In the genomic region with DNA sequence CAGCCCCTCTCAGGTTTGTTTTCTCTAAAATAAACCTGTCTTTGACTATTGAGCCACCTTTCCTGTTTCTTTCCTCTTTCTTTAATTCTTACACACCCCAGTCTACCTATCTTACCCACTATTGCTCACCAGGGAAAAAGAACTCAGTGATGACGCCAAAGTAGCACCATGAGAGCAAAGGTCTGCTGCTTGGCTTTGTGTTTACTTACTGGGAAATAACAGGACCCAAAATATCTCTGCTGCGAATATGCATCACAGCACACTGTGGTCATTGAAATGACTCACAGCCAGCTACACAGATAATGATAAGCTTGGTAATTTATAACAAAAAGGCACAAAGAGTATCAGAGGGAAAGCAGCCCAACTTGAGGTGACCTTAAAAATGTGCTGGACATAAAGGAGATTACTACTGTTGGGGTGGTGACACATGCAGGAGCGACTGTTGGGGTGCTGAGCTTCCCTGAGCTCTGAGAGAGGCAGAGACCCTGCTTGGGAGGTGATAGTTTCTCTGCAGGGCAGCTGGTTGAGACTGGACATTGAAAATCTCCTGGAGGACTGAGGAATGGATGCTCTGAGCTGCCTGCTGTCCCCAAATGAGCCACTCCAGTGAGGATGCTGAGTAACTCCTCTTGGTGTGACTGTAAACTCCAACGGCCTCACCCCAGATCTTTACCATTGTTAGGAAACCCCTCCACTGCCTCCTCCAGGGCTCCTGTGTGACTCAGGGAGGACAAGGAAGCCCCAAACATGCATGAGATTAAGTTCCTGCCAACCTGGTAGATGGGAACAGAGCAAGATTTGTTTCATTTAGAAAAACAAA, we compare ENCODE assay signal across 9 cellular contexts. TPM values are rescaled to one million over a fixed set of nuclear protein-coding genes. Genes with fewer than 3 reads are reported as not detected.
DNase-seq lines count a peak whose midpoint lies in the region; ATAC-seq, FAIRE-seq and TF ChIP-seq lines count a peak whose summit lies in the region.
"Had no signal": no experiment of that assay in that cellular context is flagged by ENCODE, and none has a peak within 500 bp of the region (broad histone marks: within the 10 kb centered on the region; RNA-seq: fewer than 3 reads in every experiment).

No MANE protein-coding gene starts in this region.

- H3K4me2 ChIP-seq in A549: peak overlapping the region; percentile 75

- H3K9me3 Mint-ChIP-seq in effector memory CD8-positive, alpha-beta T cell: no peaks in the 10 kb centered on the region

- no peak for TF ChIP-seq CTCF in A549 (IDR thresholded peaks at IDR 0.05)

- DNase-seq in A549 (ENCODE audit: low read depth in 1 of 2, low spot score in 1 of 2): peak; percentile 67 to 87
- DNase-seq in erythroblast (lab: John Stamatoyannopoulos, UW): peak; percentile 61 to 83
- peak; percentile 72 for DNase-seq in stromal cell of bone marrow (ENCODE audit: low read depth)
- DNase-seq in UCSD-AML1 (lab: John Stamatoyannopoulos, UW; ENCODE audit: unreplicated experiment): no peak
- DNase-seq in globus pallidus (ENCODE audit: low spot score): no peak
- no peak for DNase-seq in effector memory CD8-positive, alpha-beta T cell

- no peak overlapping the region for H3K4me3 Mint-ChIP-seq in effector memory CD8-positive, alpha-beta T cell

- H3K36me3 Mint-ChIP-seq in effector memory CD8-positive, alpha-beta T cell (ENCODE audit: insufficient read depth): no peaks in the 10 kb centered on the region

- no peaks in the 10 kb centered on the region for H3K4me1 Mint-ChIP-seq in effector memory CD8-positive, alpha-beta T cell (ENCODE audit: low read depth in 2 of 2)

- POLR2A ChIA-PET in A549 (lab: Yijun Ruan, JAX): interaction anchor here (1.0 to 2.1 kb wide), 3 partner anchors 14 to 26 kb away, joined by 3 to 16 read pairs (median 3); a partner anchor contains a TSS

- peaks cover 52% of the 10 kb centered on the region for H3K4me1 ChIP-seq in A549

- TF ChIP-seq EP300 in A549 (IDR thresholded peaks at IDR 0.05): no peak

- TF ChIP-seq RAD21 in A549 (conservative IDR thresholded peaks at IDR 0.05 in 1 of 2, IDR thresholded peaks at IDR 0.05 in 1 of 2): no peak

- 3% methylated on average over 4 of the region's 4 CpGs for WGBS in A549 (ENCODE audit: missing lambda C conversion rate)

- CTCF ChIA-PET in A549 (lab: Yijun Ruan, JAX): interaction anchor here (0.8 to 1.4 kb wide), 2 partner anchors 19 to 36 kb away, joined by 3 read pairs; no protein-coding TSS in a partner anchor

- H3K4me3 ChIP-seq in A549: no peak overlapping the region

- no peaks in the 10 kb centered on the region for H3K9me3 ChIP-seq in A549

- H3K27me3 Mint-ChIP-seq in effector memory CD8-positive, alpha-beta T cell: peaks cover 0 to 11% of the 10 kb centered on the region in 2 donors

- FAIRE-seq in A549 (lab: Jason Lieb, UNC): no peak
- FAIRE-seq: G401.6 had no signal

- ATAC-seq in A549 (peak; percentile 93 to 94), GM19397 (IDR thresholded peaks at IDR 0.05; ENCODE audit: unreplicated experiment) (peak; percentile 72), HG03558 (IDR thresholded peaks at IDR 0.05; ENCODE audit: extremely low read depth, unreplicated experiment) (peak; percentile 52)
- ATAC-seq in effector memory CD8-positive, alpha-beta T cell (replicated peaks): no peak

- TF ChIP-seq POLR2A in A549 (IDR thresholded peaks at IDR 0.05; ENCODE audit: low read length) (no peak), erythroblast (IDR thresholded peaks at IDR 0.05; ENCODE audit: low read length) (peak; percentile 68)

- peak overlapping the region; percentile 93 to 94 for H3K27ac ChIP-seq in A549

- no peak overlapping the region for H3K27ac Mint-ChIP-seq in effector memory CD8-positive, alpha-beta T cell

TF ChIP-seq in A549, 52 proteins besides CTCF, POLR2A, EP300 and RAD21 (continues in another document):
- TF ChIP-seq JUN (IDR thresholded peaks at IDR 0.05): peak; percentile 33 to 39; a peak in 1 of 5 replicates
- no peak; the same call in 2 of the 3 replicates for TF ChIP-seq SMC3 (IDR thresholded peaks at IDR 0.05)
- TF ChIP-seq, protein P1, sequence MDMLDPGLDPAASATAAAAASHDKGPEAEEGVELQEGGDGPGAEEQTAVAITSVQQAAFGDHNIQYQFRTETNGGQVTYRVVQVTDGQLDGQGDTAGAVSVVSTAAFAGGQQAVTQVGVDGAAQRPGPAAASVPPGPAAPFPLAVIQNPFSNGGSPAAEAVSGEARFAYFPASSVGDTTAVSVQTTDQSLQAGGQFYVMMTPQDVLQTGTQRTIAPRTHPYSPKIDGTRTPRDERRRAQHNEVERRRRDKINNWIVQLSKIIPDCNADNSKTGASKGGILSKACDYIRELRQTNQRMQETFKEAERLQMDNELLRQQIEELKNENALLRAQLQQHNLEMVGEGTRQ (IDR thresholded peaks at IDR 0.05): no peak
- no peak for TF ChIP-seq TP53 (CRISPR knock-in tag; IDR thresholded peaks at IDR 0.05)
- TF ChIP-seq BHLHE40 (IDR thresholded peaks at IDR 0.05; ENCODE audit: low read depth, low read length): no peak
- TF ChIP-seq, protein P2, sequence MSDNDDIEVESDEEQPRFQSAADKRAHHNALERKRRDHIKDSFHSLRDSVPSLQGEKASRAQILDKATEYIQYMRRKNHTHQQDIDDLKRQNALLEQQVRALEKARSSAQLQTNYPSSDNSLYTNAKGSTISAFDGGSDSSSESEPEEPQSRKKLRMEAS (IDR thresholded peaks at IDR 0.05): peak; percentile 42; the same call in 1 of the 2 replicates
- no peak for TF ChIP-seq ZC3H11A (IDR thresholded peaks at IDR 0.05)
- TF ChIP-seq FOSL2 (IDR thresholded peaks at IDR 0.05): peak; percentile 55
- peak; percentile 81 for TF ChIP-seq FOSL2 (CRISPR knock-in tag; IDR thresholded peaks at IDR 0.05)
- no peak for TF ChIP-seq CBX8 (IDR thresholded peaks at IDR 0.05)
- no peak for TF ChIP-seq SREBF2 (IDR thresholded peaks at IDR 0.05)
- TF ChIP-seq TFCP2L1 (CRISPR knock-in tag; IDR thresholded peaks at IDR 0.05): no peak
- TF ChIP-seq CBX2 (IDR thresholded peaks at IDR 0.05; ENCODE audit: borderline replicate concordance, low read depth): no peak
- TF ChIP-seq ZFP36 (IDR thresholded peaks at IDR 0.05; ENCODE audit: borderline replicate concordance, partially characterized antibody): no peak
- TF ChIP-seq POLR2AphosphoS2 (conservative IDR thresholded peaks at IDR 0.05; ENCODE audit: low read length): no peak
- no peak for TF ChIP-seq NR3C1 (IDR thresholded peaks at IDR 0.05)
- no peak for TF ChIP-seq HOXB13 (CRISPR knock-in tag; IDR thresholded peaks at IDR 0.05; ENCODE audit: low read depth)
- no peak for TF ChIP-seq CHD2 (IDR thresholded peaks at IDR 0.05; ENCODE audit: low read length, partially characterized antibody)
- TF ChIP-seq RFX5 (IDR thresholded peaks at IDR 0.05): no peak
- TF ChIP-seq HOXA7 (CRISPR knock-in tag; IDR thresholded peaks at IDR 0.05): no peak
- TF ChIP-seq, protein P3, sequence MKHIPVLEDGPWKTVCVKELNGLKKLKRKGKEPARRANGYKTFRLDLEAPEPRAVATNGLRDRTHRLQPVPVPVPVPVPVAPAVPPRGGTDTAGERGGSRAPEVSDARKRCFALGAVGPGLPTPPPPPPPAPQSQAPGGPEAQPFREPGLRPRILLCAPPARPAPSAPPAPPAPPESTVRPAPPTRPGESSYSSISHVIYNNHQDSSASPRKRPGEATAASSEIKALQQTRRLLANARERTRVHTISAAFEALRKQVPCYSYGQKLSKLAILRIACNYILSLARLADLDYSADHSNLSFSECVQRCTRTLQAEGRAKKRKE (CRISPR knock-in tag; IDR thresholded peaks at IDR 0.05; ENCODE audit: low read depth): no peak
- no peak for TF ChIP-seq KDM1A (IDR thresholded peaks at IDR 0.05; ENCODE audit: low read depth)
- TF ChIP-seq FOXS1 (CRISPR knock-in tag; IDR thresholded peaks at IDR 0.05): no peak
- TF ChIP-seq, protein P4, sequence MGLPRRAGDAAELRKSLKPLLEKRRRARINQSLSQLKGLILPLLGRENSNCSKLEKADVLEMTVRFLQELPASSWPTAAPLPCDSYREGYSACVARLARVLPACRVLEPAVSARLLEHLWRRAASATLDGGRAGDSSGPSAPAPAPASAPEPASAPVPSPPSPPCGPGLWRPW (IDR thresholded peaks at IDR 0.05): no peak
- no peak for TF ChIP-seq NFE2L2 (conservative IDR thresholded peaks at IDR 0.05; ENCODE audit: low read length)
- TF ChIP-seq, protein P5, sequence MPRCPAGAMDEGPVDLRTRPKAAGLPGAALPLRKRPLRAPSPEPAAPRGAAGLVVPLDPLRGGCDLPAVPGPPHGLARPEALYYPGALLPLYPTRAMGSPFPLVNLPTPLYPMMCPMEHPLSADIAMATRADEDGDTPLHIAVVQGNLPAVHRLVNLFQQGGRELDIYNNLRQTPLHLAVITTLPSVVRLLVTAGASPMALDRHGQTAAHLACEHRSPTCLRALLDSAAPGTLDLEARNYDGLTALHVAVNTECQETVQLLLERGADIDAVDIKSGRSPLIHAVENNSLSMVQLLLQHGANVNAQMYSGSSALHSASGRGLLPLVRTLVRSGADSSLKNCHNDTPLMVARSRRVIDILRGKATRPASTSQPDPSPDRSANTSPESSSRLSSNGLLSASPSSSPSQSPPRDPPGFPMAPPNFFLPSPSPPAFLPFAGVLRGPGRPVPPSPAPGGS (IDR thresholded peaks at IDR 0.05): no peak

RNA-seq across cellular contexts. Expression of a gene that starts 14.5 kb away (rescaled TPM):
- 0.62 and 0.82 TPM in 2 replicates for polyA plus RNA-seq in A549 (2011; rRNA removed)
- polyA plus RNA-seq in A549 (2012; cell fraction: cytosol; rRNA removed): 0.53 and 0.56 TPM in 2 replicates
- polyA plus RNA-seq in A549 (2012; cell fraction: nucleus; rRNA removed): 2.4 and 2.8 TPM in 2 replicates
- polyA plus RNA-seq in A549 (2017; fragmentation: RNase III; extraction: RNeasy Plus Mini Kit Qiagen cat#74134 plus additional on column Dnase treatment): 0.81 to 1.4 TPM (median 1.1 TPM) in 3 replicates
- polyA minus RNA-seq in A549 (2011; rRNA and poly(A)+ RNA removed): 1.2 and 1.7 TPM in 2 replicates

RNA-seq across cellular contexts. Expression of a gene that starts 25.9 kb away (rescaled TPM):
- polyA plus RNA-seq in A549 (2011; rRNA removed): 38.2 and 49.7 TPM in 2 replicates
- 12.4 and 13.5 TPM in 2 replicates for polyA plus RNA-seq in A549 (2012; cell fraction: cytosol; rRNA removed)
- polyA plus RNA-seq in A549 (2012; cell fraction: nucleus; rRNA removed): 12.8 and 17.9 TPM in 2 replicates
- polyA plus RNA-seq in A549 (2017; fragmentation: RNase III; extraction: RNeasy Plus Mini Kit Qiagen cat#74134 plus additional on column Dnase treatment): 26.4 to 32.7 TPM (median 31.4 TPM) in 3 replicates
- 8.2 and 9.5 TPM in 2 replicates for polyA minus RNA-seq in A549 (2011; rRNA and poly(A)+ RNA removed)

RNA-seq across cellular contexts. Expression of a gene that starts 26.1 kb away (rescaled TPM):
- polyA plus RNA-seq in A549 (2011; rRNA removed) (17.1 and 20.3 TPM in 2 replicates), A549 (2017; fragmentation: RNase III; extraction: RNeasy Plus Mini Kit Qiagen cat#74134 plus additional on column Dnase treatment) (15.0 to 16.8 TPM (median 15.1 TPM) in 3 replicates)
- 19.0 and 19.7 TPM in 2 replicates for polyA plus RNA-seq in A549 (2012; cell fraction: cytosol; rRNA removed)
- polyA plus RNA-seq in A549 (2012; cell fraction: nucleus; rRNA removed): 78.1 and 111 TPM in 2 replicates
- 38.7 and 44.4 TPM in 2 replicates for polyA minus RNA-seq in A549 (2011; rRNA and poly(A)+ RNA removed)

Comparison
In these comparisons a context has a peak if more than half of its experiments do, and no peak if none do; other contexts are left out.
1. DNase-seq: peak in A549 (2 of 2), erythroblast (2 of 2) and stromal cell of bone marrow (single experiment); none in UCSD-AML1 (single experiment), globus pallidus (single experiment) and effector memory CD8-positive, alpha-beta T cell (0 of 3).